In the genomic region with DNA sequence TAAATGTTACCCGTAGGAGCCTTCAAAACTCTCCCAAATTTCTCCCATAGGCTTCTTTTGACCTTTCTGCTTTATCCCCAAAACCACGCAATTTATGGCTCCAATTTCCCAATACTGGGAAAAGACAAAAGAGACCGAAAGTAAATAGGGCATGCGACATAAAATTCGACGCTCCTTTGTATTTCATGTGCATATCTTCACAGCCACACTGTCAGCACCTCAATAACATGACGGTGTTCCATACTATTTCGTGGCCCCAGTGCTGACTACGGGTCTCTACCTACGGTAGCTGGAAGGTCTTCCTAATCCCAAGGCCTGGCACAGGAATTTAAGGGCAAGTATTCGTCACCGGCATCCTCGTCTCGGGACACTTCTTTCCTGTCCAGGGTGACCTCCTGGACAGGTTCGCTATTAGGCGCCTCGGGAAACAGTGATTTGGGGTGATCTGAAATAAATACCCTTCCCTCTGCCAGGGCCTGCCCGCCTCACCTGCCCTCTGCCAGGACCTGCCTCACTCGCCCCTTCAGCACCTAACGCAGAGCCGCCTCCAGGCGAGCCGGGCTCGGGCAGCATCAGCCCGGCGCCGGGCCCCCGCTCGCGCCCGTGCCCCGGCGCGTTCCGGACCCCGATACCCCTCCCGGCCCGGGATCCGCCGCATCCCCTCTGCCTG, we compare ENCODE assay signal across 1 cellular context.
TF ChIP-seq lines count a peak whose summit lies in the region.

No MANE protein-coding gene starts in this region.

TF ChIP-seq in WTC11, 78 proteins besides CTCF, POLR2A, EP300 and RAD21 (continued from another document):
- TF ChIP-seq, protein P1, sequence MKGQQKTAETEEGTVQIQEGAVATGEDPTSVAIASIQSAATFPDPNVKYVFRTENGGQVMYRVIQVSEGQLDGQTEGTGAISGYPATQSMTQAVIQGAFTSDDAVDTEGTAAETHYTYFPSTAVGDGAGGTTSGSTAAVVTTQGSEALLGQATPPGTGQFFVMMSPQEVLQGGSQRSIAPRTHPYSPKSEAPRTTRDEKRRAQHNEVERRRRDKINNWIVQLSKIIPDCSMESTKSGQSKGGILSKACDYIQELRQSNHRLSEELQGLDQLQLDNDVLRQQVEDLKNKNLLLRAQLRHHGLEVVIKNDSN (CRISPR knock-in tag; IDR thresholded peaks at IDR 0.05) = peak; percentile 26; the same call in 1 of the 2 replicates
- no peak for TF ChIP-seq ZNF425 (CRISPR knock-in tag; conservative IDR thresholded peaks at IDR 0.05)
- TF ChIP-seq, protein P2, sequence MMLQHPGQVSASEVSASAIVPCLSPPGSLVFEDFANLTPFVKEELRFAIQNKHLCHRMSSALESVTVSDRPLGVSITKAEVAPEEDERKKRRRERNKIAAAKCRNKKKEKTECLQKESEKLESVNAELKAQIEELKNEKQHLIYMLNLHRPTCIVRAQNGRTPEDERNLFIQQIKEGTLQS (CRISPR knock-in tag; conservative IDR thresholded peaks at IDR 0.05) = no peak
